In the genomic region with DNA sequence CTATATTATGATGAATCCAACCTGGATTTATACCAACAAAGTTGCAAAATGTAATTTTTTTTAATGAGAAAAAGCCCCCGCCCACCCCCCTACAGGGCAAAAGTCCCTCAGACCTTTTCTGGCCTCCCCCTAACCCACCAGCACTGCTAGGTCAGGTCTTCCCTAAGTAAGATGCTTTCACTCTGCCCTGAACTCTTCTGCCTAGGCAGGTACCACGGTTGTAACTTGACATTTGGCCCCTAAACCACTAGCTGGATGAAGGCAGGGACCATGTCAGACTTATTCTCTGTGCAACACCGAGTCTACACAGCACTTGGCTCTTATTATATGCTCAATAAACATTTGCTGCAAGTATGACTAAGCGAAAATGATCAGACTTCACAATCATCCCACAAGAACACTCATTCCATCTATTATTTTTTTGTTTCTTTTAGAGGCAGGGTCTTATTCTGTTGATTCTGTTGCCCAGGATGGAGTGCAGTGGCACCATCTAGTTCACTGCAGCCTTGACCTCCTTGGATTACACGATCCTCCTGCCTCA, we compare ENCODE assay signal across 1 cellular context.
TF ChIP-seq lines count a peak whose summit lies in the region.

No MANE protein-coding gene starts in this region.

TF ChIP-seq in IMR-90, 13 proteins besides CTCF, POLR2A, EP300 and RAD21:
- TF ChIP-seq, protein P1, sequence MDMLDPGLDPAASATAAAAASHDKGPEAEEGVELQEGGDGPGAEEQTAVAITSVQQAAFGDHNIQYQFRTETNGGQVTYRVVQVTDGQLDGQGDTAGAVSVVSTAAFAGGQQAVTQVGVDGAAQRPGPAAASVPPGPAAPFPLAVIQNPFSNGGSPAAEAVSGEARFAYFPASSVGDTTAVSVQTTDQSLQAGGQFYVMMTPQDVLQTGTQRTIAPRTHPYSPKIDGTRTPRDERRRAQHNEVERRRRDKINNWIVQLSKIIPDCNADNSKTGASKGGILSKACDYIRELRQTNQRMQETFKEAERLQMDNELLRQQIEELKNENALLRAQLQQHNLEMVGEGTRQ (IDR thresholded peaks at IDR 0.05; ENCODE audit: low read depth, low read length), result no peak
- TF ChIP-seq MAFK (IDR thresholded peaks at IDR 0.05; ENCODE audit: low read depth, low read length) (peak; percentile 41), NFE2L2 (IDR thresholded peaks at IDR 0.05; ENCODE audit: low read depth, low read length) (peak; percentile 90), MAZ (IDR thresholded peaks at IDR 0.05; ENCODE audit: borderline replicate concordance, low read depth, low read length) (no peak), BHLHE40 (IDR thresholded peaks at IDR 0.05; ENCODE audit: low read depth, low read length) (no peak), RCOR1 (IDR thresholded peaks at IDR 0.05; ENCODE audit: insufficient replicate concordance, low read length) (no peak)
